26 cellular contexts compared by ENCODE assay signal in genomic region chr20:23417861-23418260, GRCh38. TPM values are rescaled to one million over a fixed set of nuclear protein-coding genes. Genes with fewer than 3 reads are reported as not detected.
DNase-seq lines count a peak whose midpoint lies in the region; ATAC-seq, FAIRE-seq and TF ChIP-seq lines count a peak whose summit lies in the region.
"Had no signal": no experiment of that assay in that cellular context is flagged by ENCODE, and none has a peak within 500 bp of the region (broad histone marks: within the 10 kb centered on the region; RNA-seq: fewer than 3 reads in every experiment).

No MANE protein-coding gene starts in this region.

- intact Hi-C loops in left ventricle myocardium inferior (cut with micrococcal nuclease), result no loop called here
- intact Hi-C loops in left cardiac atrium (cut with DNase I), result no loop called here

- H3K4me1 ChIP-seq in left ventricle myocardium inferior, result peaks cover 72% of the 10 kb centered on the region

- ATAC-seq in left cardiac atrium, result no peak
- ATAC-seq: heart left ventricle, right cardiac atrium had no signal

- TF ChIP-seq CTCF in left ventricle myocardium inferior (IDR thresholded peaks at IDR 0.05; ENCODE audit: borderline replicate concordance) (no peak), coronary artery (IDR thresholded peaks at IDR 0.05) (no peak)

- H3K27me3 ChIP-seq in left ventricle myocardium inferior (ENCODE audit: low read depth), result no peaks in the 10 kb centered on the region
- H3K27me3 ChIP-seq: brain microvascular endothelial cell, heart left ventricle, ovary, SJSA1 had no signal

- no peaks in the 10 kb centered on the region for H3K9me3 ChIP-seq in left ventricle myocardium inferior (replicated peaks)
- H3K9me3 ChIP-seq: heart left ventricle, ovary, SJSA1, thoracic aorta had no signal

- no peaks in the 10 kb centered on the region for H3K36me3 ChIP-seq in left ventricle myocardium inferior
- H3K36me3 ChIP-seq: brain microvascular endothelial cell, ovary, thoracic aorta had no signal

- DNase-seq in left ventricle myocardium inferior, result no peak
- no peak for DNase-seq in left cardiac atrium
- DNase-seq in NCI-H82 treated with DMSO at 0.1 percent for 48 hours (lab: John Stamatoyannopoulos, UW; ENCODE audit: unreplicated experiment), result peak; percentile 43
- DNase-seq in stimulated activated CD4-positive, alpha-beta T cell treated with anti-CD3 and anti-CD28 coated beads, Interleukin-15, amount 100 ng/mL, for 24 hours, result no peak
- DNase-seq in NCI-H1092 (lab: John Stamatoyannopoulos, UW), result no peak
- DNase-seq in coronary artery (ENCODE audit: low spot score), result no peak
- DNase-seq: activated CD4-positive, alpha-beta T cell treated with anti-CD3 and anti-CD28 coated beads for 48 hours; activated effector memory CD4-positive, alpha-beta T cell treated with Interleukin-2 at 50 U/mL for 16 hours; brain microvascular endothelial cell; DMS153; effector CD4-positive, alpha-beta T cell; foreskin fibroblast; heart left ventricle; naive B cell; NCI-H1436; NCI-H510A; ovary; right cardiac atrium; stimulated activated CD4-positive, alpha-beta T cell treated with anti-CD3 and anti-CD28 coated beads, Interleukin-12 subunit alpha, Interleukin-12 subunit beta, amount 100 ng/mL, for 4 hours; stimulated activated naive CD4-positive, alpha-beta T cell treated with Interleukin-2 at 50 U/mL for 16 hours had no signal

- H3K27ac ChIP-seq in left ventricle myocardium inferior (replicated peaks) (peak overlapping the region; percentile 52), coronary artery (no peak overlapping the region)
- H3K27ac ChIP-seq: brain microvascular endothelial cell, ovary, SJSA1, thoracic aorta had no signal

- peak; percentile 65 for FAIRE-seq in islet of Langerhans (lab: Jason Lieb, UNC)

- H3K4me3 ChIP-seq in left ventricle myocardium inferior (no peak overlapping the region), coronary artery (no peak overlapping the region)
- H3K4me3 ChIP-seq: heart left ventricle, ovary, SJSA1, thoracic aorta had no signal

RNA-seq across cellular contexts. Expression of gene NAPB, which starts 3.4 kb away (rescaled TPM):
- 5.2 TPM for total RNA-seq in left ventricle myocardium inferior
- 1 to 10 TPM; 4.9 to 7.2 TPM for total RNA-seq in left cardiac atrium

RNA-seq across cellular contexts. Expression of gene CSTL1, which starts 21.6 kb away (rescaled TPM):
- total RNA-seq in left ventricle myocardium inferior (not detected), left cardiac atrium (not detected)
- total RNA-seq: heart left ventricle; M059J; mesenteric fat pad; ovary; right cardiac atrium; SJSA1; T-helper 1 cell treated with Interleukin-12 subunit alpha and Interleukin-12 subunit beta and Interleukin-4 antibody, amounts not matched to agents 30 ng/mL and 1 ng/mL, for 36 hours; thoracic aorta had no signal

RNA-seq across cellular contexts. Expression of gene CST11, which starts 34.8 kb away (rescaled TPM):
- not detected for total RNA-seq in left ventricle myocardium inferior
- total RNA-seq in left cardiac atrium, result not detected
- total RNA-seq: heart left ventricle; M059J; ovary; right cardiac atrium; SJSA1; T-helper 1 cell treated with Interleukin-12 subunit alpha and Interleukin-12 subunit beta and Interleukin-4 antibody, amounts not matched to agents 30 ng/mL and 1 ng/mL, for 36 hours; thoracic aorta had no signal

RNA-seq across cellular contexts. Expression of gene GZF1, which starts 55.9 kb away (rescaled TPM):
- total RNA-seq in left ventricle myocardium inferior, result 24.9 TPM
- total RNA-seq in left cardiac atrium, result 10 to 100 TPM; 12.9 to 18.7 TPM
